In genomic region chr6:94272327-94272726, GRCh38 we compare ENCODE assay signal across 19 cellular contexts.
"Had no signal": no experiment of that assay in that cellular context is flagged by ENCODE, and none has a peak within 500 bp of the region (broad histone marks: within the 10 kb centered on the region; RNA-seq: fewer than 3 reads in every experiment).

No MANE protein-coding gene starts in this region.

- H3K4me1 Mint-ChIP-seq: activated CD8-positive, alpha-beta memory T cell treated with anti-CD3 and anti-CD28 coated beads, Interleukin-2, amount 10 ng/mL, durations not matched to agents 7 days and 5 days; central memory CD8-positive, alpha-beta T cell had no signal

- DNase-seq: activated CD4-positive, alpha-beta T cell treated with anti-CD3 and anti-CD28 coated beads, Interleukin-2, amount 50 U/mL, for 4 hours; activated CD4-positive, CD25-positive, alpha-beta regulatory T cell treated with anti-CD3 and anti-CD28 coated beads, Interleukin-2, amount 50 U/mL, for 72 hours; activated CD8-positive, alpha-beta memory T cell treated with anti-CD3 and anti-CD28 coated beads, Interleukin-2, amount 10 ng/mL, durations not matched to agents 7 days and 5 days; activated effector memory CD4-positive, alpha-beta T cell treated with anti-CD3 and anti-CD28 coated beads, Interleukin-2, amount 50 U/mL, for 16 hours; activated T-cell treated with anti-CD3 and anti-CD28 coated beads, Interleukin-2, amount 50 U/mL, for 24 hours; amniotic stem cell; body of pancreas; effector memory CD4-positive, alpha-beta T cell; heart left ventricle; kidney; left ventricle myocardium superior; mesendoderm; ovary; stimulated activated CD4-positive, alpha-beta T cell treated with anti-CD3 and anti-CD28 coated beads, Interleukin-2, amount 100 ng/mL, for 48 hours; stimulated activated naive CD4-positive, alpha-beta T cell treated with Interleukin-2 at 50 U/mL for 16 hours had no signal

- H3K27ac Mint-ChIP-seq: activated CD8-positive, alpha-beta memory T cell treated with anti-CD3 and anti-CD28 coated beads, Interleukin-2, amount 10 ng/mL, durations not matched to agents 7 days and 5 days; activated naive CD4-positive, alpha-beta T cell treated with anti-CD3 and anti-CD28 coated beads, Interleukin-2, amount 50 U/mL, for 72 hours; activated T-cell treated with anti-CD3 and anti-CD28 coated beads, Interleukin-2, amount 50 U/mL, for 24 hours; type B pancreatic cell had no signal

- H3K4me3 Mint-ChIP-seq: activated CD8-positive, alpha-beta memory T cell treated with anti-CD3 and anti-CD28 coated beads, Interleukin-2, amount 10 ng/mL, durations not matched to agents 7 days and 5 days; activated T-cell treated with anti-CD3 and anti-CD28 coated beads, Interleukin-2, amount 50 U/mL, for 24 hours; central memory CD8-positive, alpha-beta T cell; neural crest cell; type B pancreatic cell had no signal

- H3K27me3 Mint-ChIP-seq: activated CD8-positive, alpha-beta memory T cell treated with anti-CD3 and anti-CD28 coated beads, Interleukin-2, amount 10 ng/mL, durations not matched to agents 7 days and 5 days; activated T-cell treated with anti-CD3 and anti-CD28 coated beads, Interleukin-2, amount 50 U/mL, for 24 hours; central memory CD8-positive, alpha-beta T cell; type B pancreatic cell had no signal

- H3K36me3 Mint-ChIP-seq: activated CD8-positive, alpha-beta memory T cell treated with anti-CD3 and anti-CD28 coated beads, Interleukin-2, amount 10 ng/mL, durations not matched to agents 7 days and 5 days; activated naive CD4-positive, alpha-beta T cell treated with anti-CD3 and anti-CD28 coated beads, Interleukin-2, amount 50 U/mL, for 72 hours; type B pancreatic cell had no signal

- H3K9me3 Mint-ChIP-seq: neural crest cell, type B pancreatic cell had no signal
